In genomic region chr19:51440846-51441409, GRCh38 we compare ENCODE assay signal across 12 cellular contexts. TPM values are rescaled to one million over a fixed set of nuclear protein-coding genes. Genes with fewer than 3 reads are reported as not detected.
DNase-seq lines count a peak whose midpoint lies in the region; ATAC-seq and TF ChIP-seq lines count a peak whose summit lies in the region.
"Had no signal": no experiment of that assay in that cellular context is flagged by ENCODE, and none has a peak within 500 bp of the region (broad histone marks: within the 10 kb centered on the region; RNA-seq: fewer than 3 reads in every experiment).

No MANE protein-coding gene starts in this region.

- peak overlapping the region; percentile 87 for H3K27ac Mint-ChIP-seq in T-helper 1 cell treated with Interleukin-12 subunit alpha and Interleukin-12 subunit beta and Interleukin-4 antibody, amounts not matched to agents 30 μg/mL and 1 μg/mL, for 36 hours
- peak overlapping the region; percentile 39 to 88 (median 77) for H3K27ac Mint-ChIP-seq in naive thymus-derived CD4-positive, alpha-beta T cell
- H3K27ac Mint-ChIP-seq: WTC11 had no signal

- peak overlapping the region; percentile 31 for H3K4me3 ChIP-seq in naive thymus-derived CD4-positive, alpha-beta T cell (ENCODE audit: low read length)
- H3K4me3 ChIP-seq in thoracic aorta = peak overlapping the region; percentile 48
- H3K4me3 ChIP-seq in suprapubic skin = no peak overlapping the region
- H3K4me3 ChIP-seq: pancreas had no signal

- H3K27ac ChIP-seq in naive thymus-derived CD4-positive, alpha-beta T cell (ENCODE audit: low read depth, low read length) = peak overlapping the region; percentile 26
- no peak overlapping the region for H3K27ac ChIP-seq in thoracic aorta
- H3K27ac ChIP-seq in suprapubic skin = no peak overlapping the region
- H3K27ac ChIP-seq: pancreas had no signal

- WGBS in suprapubic skin = 46% methylated on average over 11 of the region's 11 CpGs

- peaks cover 0 to 4% of the 10 kb centered on the region in 2 donors for H3K27me3 ChIP-seq in naive thymus-derived CD4-positive, alpha-beta T cell (ENCODE audit: control insufficient read depth in 2 of 2, insufficient read depth in 2 of 2, low read length in 2 of 2)
- H3K27me3 ChIP-seq in thoracic aorta (replicated peaks; ENCODE audit: insufficient read depth) = no peaks in the 10 kb centered on the region
- peaks cover 42% of the 10 kb centered on the region for H3K27me3 ChIP-seq in suprapubic skin

- no peaks in the 10 kb centered on the region for H3K36me3 Mint-ChIP-seq in T-helper 1 cell treated with Interleukin-12 subunit alpha and Interleukin-12 subunit beta and Interleukin-4 antibody, amounts not matched to agents 30 μg/mL and 1 μg/mL, for 36 hours (ENCODE audit: low read depth)
- peaks cover 0 to 2% (median 0%) of the 10 kb centered on the region in 5 donors for H3K36me3 Mint-ChIP-seq in naive thymus-derived CD4-positive, alpha-beta T cell
- H3K36me3 Mint-ChIP-seq: WTC11 had no signal

- no peak for TF ChIP-seq EP300 in suprapubic skin (IDR thresholded peaks at IDR 0.05)

- peaks cover 3% of the 10 kb centered on the region for H3K9me3 Mint-ChIP-seq in T-helper 1 cell treated with Interleukin-12 subunit alpha and Interleukin-12 subunit beta and Interleukin-4 antibody, amounts not matched to agents 30 μg/mL and 1 μg/mL, for 36 hours
- H3K9me3 Mint-ChIP-seq in naive thymus-derived CD4-positive, alpha-beta T cell = peaks cover 0 to 4% (median 0%) of the 10 kb centered on the region in 11 donors
- H3K9me3 Mint-ChIP-seq: WTC11 had no signal

- POLR2A ChIA-PET in naive thymus-derived CD4-positive, alpha-beta T cell (lab: Charles Lee) = interaction anchor here (0.6 to 1.8 kb wide), 2 partner anchors 75 to 309 kb away, joined by 3 to 4 read pairs; no protein-coding TSS in a partner anchor

- H3K27me3 Mint-ChIP-seq in T-helper 1 cell treated with Interleukin-12 subunit alpha and Interleukin-12 subunit beta and Interleukin-4 antibody, amounts not matched to agents 30 μg/mL and 1 μg/mL, for 36 hours (ENCODE audit: low read depth) = peaks cover 77% of the 10 kb centered on the region
- H3K27me3 Mint-ChIP-seq in naive thymus-derived CD4-positive, alpha-beta T cell = peaks cover 5 to 63% (median 8%) of the 10 kb centered on the region in 5 donors

- DNase-seq in T-helper 1 cell = no peak
- DNase-seq in activated T-cell treated with anti-CD3 and anti-CD28 coated beads for 1 hour (ENCODE audit: low read depth) = peak; percentile 12
- DNase-seq in naive thymus-derived CD4-positive, alpha-beta T cell = peak in 1 of 9 donors; percentile 73
- no peak for DNase-seq in thoracic aorta (ENCODE audit: low spot score)
- no peak for DNase-seq in suprapubic skin (ENCODE audit: low spot score in 2 of 2)
- no peak for DNase-seq in glomerular visceral epithelial cell (ENCODE audit: extremely low spot score)
- DNase-seq: NCI-H1048, pancreas had no signal

- TF ChIP-seq CTCF in thoracic aorta (IDR thresholded peaks at IDR 0.05) (no peak), suprapubic skin (IDR thresholded peaks at IDR 0.05) (no peak)

- intact Hi-C loops in naive thymus-derived CD4-positive, alpha-beta T cell (cut with micrococcal nuclease) = loop anchor here (1.0 to 2.0 kb wide), 7 partner anchors 19 to 332 kb away; partner anchors contain the start of genes ETFB (in 2 of the 2) and CTU1 (in 1 of the 2)

- no peak for ATAC-seq in naive thymus-derived CD4-positive, alpha-beta T cell
- ATAC-seq in thoracic aorta (ENCODE audit: insufficient number of reproducible peaks, low FRiP score, low read depth) (no peak), HG02678 (IDR thresholded peaks at IDR 0.05; ENCODE audit: unreplicated experiment) (no peak)
- ATAC-seq: WTC11 had no signal

- peaks cover 22 to 24% of the 10 kb centered on the region in 2 donors for H3K4me1 ChIP-seq in naive thymus-derived CD4-positive, alpha-beta T cell (ENCODE audit: control insufficient read depth in 2 of 2, insufficient read depth in 2 of 2, low read length in 2 of 2)
- no peaks in the 10 kb centered on the region for H3K4me1 ChIP-seq in thoracic aorta (ENCODE audit: control insufficient read depth in 1 of 2, low read depth in 2 of 2)
- H3K4me1 ChIP-seq in suprapubic skin = peaks cover 7% of the 10 kb centered on the region
- H3K4me1 ChIP-seq: pancreas had no signal

- CTCF ChIA-PET in naive thymus-derived CD4-positive, alpha-beta T cell (lab: Charles Lee) = interaction anchor here (0.7 to 5.2 kb wide), 7 partner anchors 18 to 102 kb away, joined by 3 to 36 read pairs (median 4); no protein-coding TSS in a partner anchor

- H3K4me1 Mint-ChIP-seq in T-helper 1 cell treated with Interleukin-12 subunit alpha and Interleukin-12 subunit beta and Interleukin-4 antibody, amounts not matched to agents 30 μg/mL and 1 μg/mL, for 36 hours (ENCODE audit: low read depth) = peaks cover 32% of the 10 kb centered on the region
- H3K4me1 Mint-ChIP-seq in naive thymus-derived CD4-positive, alpha-beta T cell = peaks cover 22 to 43% (median 33%) of the 10 kb centered on the region in 7 donors

- peak overlapping the region; percentile 75 for H3K4me3 Mint-ChIP-seq in T-helper 1 cell treated with Interleukin-12 subunit alpha and Interleukin-12 subunit beta and Interleukin-4 antibody, amounts not matched to agents 30 μg/mL and 1 μg/mL, for 36 hours
- peak overlapping the region; percentile 74 to 92 (median 83) for H3K4me3 Mint-ChIP-seq in naive thymus-derived CD4-positive, alpha-beta T cell
- H3K4me3 Mint-ChIP-seq: WTC11 had no signal

- no peaks in the 10 kb centered on the region for H3K9me3 ChIP-seq in naive thymus-derived CD4-positive, alpha-beta T cell (ENCODE audit: control insufficient read depth in 2 of 3, low read length in 3 of 3)
- no peaks in the 10 kb centered on the region for H3K9me3 ChIP-seq in thoracic aorta
- H3K9me3 ChIP-seq in suprapubic skin = no peaks in the 10 kb centered on the region
- H3K9me3 ChIP-seq: pancreas had no signal

- no peak for TF ChIP-seq POLR2A in suprapubic skin (IDR thresholded peaks at IDR 0.05)

- H3K36me3 ChIP-seq in naive thymus-derived CD4-positive, alpha-beta T cell (ENCODE audit: control insufficient read depth in 2 of 3, insufficient read depth in 3 of 3, low read length in 3 of 3) = no peaks in the 10 kb centered on the region
- H3K36me3 ChIP-seq in thoracic aorta (no peaks in the 10 kb centered on the region), suprapubic skin (no peaks in the 10 kb centered on the region)
- H3K36me3 ChIP-seq: pancreas had no signal

RNA-seq across cellular contexts. Expression of gene SIGLEC8, which starts 17.3 kb away (rescaled TPM):
- total RNA-seq in naive thymus-derived CD4-positive, alpha-beta T cell = not detected
- polyA plus RNA-seq in naive thymus-derived CD4-positive, alpha-beta T cell = not detected
- total RNA-seq in thoracic aorta = under 1 TPM; 0.28 to 0.41 TPM
- 1 to 10 TPM in 1 of 4 donors, under 1 TPM in 1, not detected in 2; 0.21 to 1.0 TPM for total RNA-seq in suprapubic skin
- total RNA-seq: WTC11 had no signal

RNA-seq across cellular contexts. Expression of gene SIGLEC10, which starts 23.5 kb away (rescaled TPM):
- 10 to 100 TPM in 1 of 5 experiments, 1 to 10 TPM in 1, under 1 TPM in 3; 0.16 to 36.5 (median 0.65) TPM for total RNA-seq in naive thymus-derived CD4-positive, alpha-beta T cell
- under 1 TPM; 0.06 to 0.07 TPM for polyA plus RNA-seq in naive thymus-derived CD4-positive, alpha-beta T cell
- total RNA-seq in thoracic aorta = 10 to 100 TPM; 13.3 to 20.3 TPM
- 1 to 10 TPM; 1.2 to 3.5 (median 1.6) TPM for total RNA-seq in suprapubic skin
- total RNA-seq: WTC11 had no signal

RNA-seq across cellular contexts. Expression of gene CEACAM18, which starts 37.4 kb away (rescaled TPM):
- total RNA-seq in naive thymus-derived CD4-positive, alpha-beta T cell = not detected
- not detected for polyA plus RNA-seq in naive thymus-derived CD4-positive, alpha-beta T cell
- total RNA-seq in thoracic aorta = not detected
- not detected for total RNA-seq in suprapubic skin
- total RNA-seq: pancreas, WTC11 had no signal
- polyA plus RNA-seq: esophagus, pancreas had no signal

RNA-seq across cellular contexts. Expression of gene C19orf84, which starts 50.5 kb away (rescaled TPM):
- total RNA-seq in naive thymus-derived CD4-positive, alpha-beta T cell = not detected
- not detected for polyA plus RNA-seq in naive thymus-derived CD4-positive, alpha-beta T cell
- 1 to 10 TPM in 1 of 2 donors, not detected in 1; 1.4 TPM for total RNA-seq in thoracic aorta
- not detected for total RNA-seq in suprapubic skin
- total RNA-seq: pancreas had no signal
- polyA plus RNA-seq: esophagus, pancreas had no signal

RNA-seq across cellular contexts. Expression of gene LIM2, which starts 53.2 kb away (rescaled TPM):
- total RNA-seq in naive thymus-derived CD4-positive, alpha-beta T cell = 1 to 10 TPM in 1 of 5 experiments, not detected in 4; 1.2 TPM
- not detected for polyA plus RNA-seq in naive thymus-derived CD4-positive, alpha-beta T cell
- total RNA-seq in thoracic aorta (not detected), suprapubic skin (not detected)
- total RNA-seq: pancreas, WTC11 had no signal
- polyA plus RNA-seq: esophagus, pancreas had no signal
